Comparison of ENCODE assay signal across 11 cellular contexts in the genomic region with DNA sequence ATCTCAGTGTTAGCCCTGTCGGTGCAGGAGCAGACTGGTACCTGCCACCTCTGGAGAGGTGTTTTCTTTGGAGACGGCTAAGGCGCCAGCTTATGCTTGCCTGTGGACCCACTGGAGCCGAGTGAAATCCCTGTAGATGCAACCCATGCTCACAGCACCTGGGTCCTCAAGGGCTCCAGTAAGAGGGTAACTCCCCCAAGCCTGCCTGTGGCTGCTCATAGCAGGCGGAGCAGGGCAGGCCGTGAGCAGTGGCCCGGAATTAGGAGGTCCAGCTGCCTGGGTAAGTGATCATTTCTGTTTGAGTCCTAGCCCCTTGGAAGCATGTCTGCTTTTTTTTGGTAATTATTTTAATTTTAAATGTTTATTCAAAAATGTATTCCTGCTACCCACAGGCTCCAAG.
"Had no signal": no experiment of that assay in that cellular context is flagged by ENCODE, and none has a peak within 500 bp of the region (broad histone marks: within the 10 kb centered on the region; RNA-seq: fewer than 3 reads in every experiment).

No MANE protein-coding gene starts in this region.

- H3K27me3 Mint-ChIP-seq: activated CD4-positive, alpha-beta memory T cell treated with anti-CD3 and anti-CD28 coated beads for 36 hours; stimulated activated naive CD8-positive, alpha-beta T cell treated with anti-CD3 and anti-CD28 coated beads, Interleukin-15, Interleukin-2, amounts not matched to agents 100 ng/mL and 50 ng/mL, for 24 hours had no signal

- H3K9me3 ChIP-seq: breast epithelium, left ventricle myocardium inferior had no signal

- DNase-seq: activated CD4-positive, alpha-beta memory T cell treated with anti-CD3 and anti-CD28 coated beads for 36 hours; activated CD4-positive, alpha-beta T cell treated with anti-CD3 and anti-CD28 coated beads for 1 hour; activated T-cell treated with anti-CD3 and anti-CD28 coated beads, Interleukin-2, amount 50 U/mL, for 48 hours; foreskin keratinocyte; head of caudate nucleus; left ventricle myocardium inferior; occipital lobe; stimulated activated CD4-positive, alpha-beta T cell treated with anti-CD3 and anti-CD28 coated beads, Interleukin-2, amount 100 ng/mL, for 48 hours; stimulated activated CD8-positive, alpha-beta memory T cell treated with anti-CD3 and anti-CD28 coated beads, Interleukin-4, amount 100 ng/mL, for 48 hours had no signal

- H3K27ac Mint-ChIP-seq: activated CD4-positive, alpha-beta memory T cell treated with anti-CD3 and anti-CD28 coated beads for 36 hours; stimulated activated naive CD8-positive, alpha-beta T cell treated with anti-CD3 and anti-CD28 coated beads, Interleukin-15, Interleukin-2, amounts not matched to agents 100 ng/mL and 50 ng/mL, for 24 hours had no signal

- H3K4me3 ChIP-seq: breast epithelium, left ventricle myocardium inferior had no signal

- H3K27ac ChIP-seq: breast epithelium, foreskin keratinocyte, left ventricle myocardium inferior had no signal

- H3K9me3 Mint-ChIP-seq: activated CD4-positive, alpha-beta memory T cell treated with anti-CD3 and anti-CD28 coated beads for 36 hours; stimulated activated naive CD8-positive, alpha-beta T cell treated with anti-CD3 and anti-CD28 coated beads, Interleukin-15, Interleukin-2, amounts not matched to agents 100 ng/mL and 50 ng/mL, for 24 hours had no signal

- H3K4me1 ChIP-seq: breast epithelium, foreskin keratinocyte had no signal

- H3K27me3 ChIP-seq: breast epithelium, foreskin keratinocyte had no signal

- H3K4me3 Mint-ChIP-seq: activated CD4-positive, alpha-beta memory T cell treated with anti-CD3 and anti-CD28 coated beads for 36 hours; stimulated activated naive CD8-positive, alpha-beta T cell treated with anti-CD3 and anti-CD28 coated beads, Interleukin-15, Interleukin-2, amounts not matched to agents 100 ng/mL and 50 ng/mL, for 24 hours had no signal
